In genomic region chr3:82011336-82011735, GRCh38 we compare ENCODE assay signal across 26 cellular contexts.
DNase-seq lines count a peak whose midpoint lies in the region; ATAC-seq, FAIRE-seq and TF ChIP-seq lines count a peak whose summit lies in the region.
"Had no signal": no experiment of that assay in that cellular context is flagged by ENCODE, and none has a peak within 500 bp of the region (broad histone marks: within the 10 kb centered on the region; RNA-seq: fewer than 3 reads in every experiment).

No MANE protein-coding gene starts in this region.

- ATAC-seq in activated CD4-positive, CD25-positive, alpha-beta regulatory T cell treated with anti-CD3 and anti-CD28 coated beads, Interleukin-2, amount 50 U/mL, for 24 hours = no peak
- ATAC-seq: GM12878 had no signal

- H3K27ac Mint-ChIP-seq in MCF 10A (ENCODE audit: low read depth, unreplicated experiment) = no peak overlapping the region
- H3K27ac Mint-ChIP-seq: CD14-positive monocyte; CD4-positive, alpha-beta memory T cell; CD4-positive, CD25-positive, alpha-beta regulatory T cell; CD8-positive, alpha-beta memory T cell had no signal

- no TSS peak for BruUV-seq in MCF 10A (replicated peaks; lab: Mats Ljungman, UMichigan)

- H3K9me3 ChIP-seq in breast epithelium = peaks cover 10 to 15% of the 10 kb centered on the region in 2 donors
- H3K9me3 ChIP-seq in adipocyte (ENCODE audit: control insufficient read depth, low read length) = peaks cover 10% of the 10 kb centered on the region
- H3K9me3 ChIP-seq in BE2C = no peaks in the 10 kb centered on the region

- CTCF ChIA-PET in MCF 10A (lab: Yijun Ruan, JAX) = interaction anchor here (0.6 kb wide), 1 partner anchor 249 kb away, joined by 5 read pairs; no protein-coding TSS in a partner anchor

- no peak overlapping the region for H3K4me3 Mint-ChIP-seq in MCF 10A (ENCODE audit: unreplicated experiment)
- H3K4me3 Mint-ChIP-seq: CD14-positive monocyte; CD4-positive, alpha-beta memory T cell; CD4-positive, CD25-positive, alpha-beta regulatory T cell; CD8-positive, alpha-beta memory T cell had no signal

- H3K9me3 Mint-ChIP-seq in MCF 10A (ENCODE audit: unreplicated experiment) = peaks cover 10% of the 10 kb centered on the region

- no peaks in the 10 kb centered on the region for H3K27me3 Mint-ChIP-seq in MCF 10A (ENCODE audit: insufficient read depth, unreplicated experiment)
- H3K27me3 Mint-ChIP-seq: CD4-positive, alpha-beta memory T cell; CD4-positive, CD25-positive, alpha-beta regulatory T cell; CD8-positive, alpha-beta memory T cell had no signal

- H3K4me1 ChIP-seq in breast epithelium (no peaks in the 10 kb centered on the region), adipocyte (ENCODE audit: control insufficient read depth, insufficient read depth, low read length) (peaks cover 5% of the 10 kb centered on the region), BE2C (no peaks in the 10 kb centered on the region)
- H3K4me1 ChIP-seq: BLaER1 treated with 17β-estradiol and CSF1 and Interleukin-3, amounts not matched to agents 10 nM and 100 nM had no signal

- TF ChIP-seq CTCF in MCF 10A (IDR thresholded peaks at IDR 0.05; ENCODE audit: unreplicated experiment) = no peak
- TF ChIP-seq CTCF in breast epithelium (IDR thresholded peaks at IDR 0.05) = no peak
- no peak for TF ChIP-seq CTCF in BE2C (IDR thresholded peaks at IDR 0.05; ENCODE audit: low read depth, low read length)

- H3K36me3 Mint-ChIP-seq in MCF 10A (ENCODE audit: insufficient read depth, unreplicated experiment) = no peaks in the 10 kb centered on the region
- H3K36me3 Mint-ChIP-seq: CD14-positive monocyte; CD4-positive, alpha-beta memory T cell; CD4-positive, CD25-positive, alpha-beta regulatory T cell had no signal

- DNase-seq in MCF 10A (ENCODE audit: unreplicated experiment) = peak; percentile 45
- DNase-seq in breast epithelium (ENCODE audit: low spot score in 2 of 2) = no peak
- DNase-seq in adipocyte (ENCODE audit: low read depth) = peak; percentile 60
- peak; percentile 51 for DNase-seq in fibroblast of gingiva (ENCODE audit: low read depth)
- no peak for DNase-seq in frontal cortex (ENCODE audit: low spot score in 2 of 2)
- no peak for DNase-seq in HuH-7.5 (ENCODE audit: low spot score)
- DNase-seq in BE2C = no peak
- DNase-seq: ACHN; CD4-positive, alpha-beta memory T cell; CD4-positive, CD25-positive, alpha-beta regulatory T cell; CD8-positive, alpha-beta memory T cell; COR-L47; DMS 273 treated with DMSO at 0.1 percent for 48 hours; DMS153; DMS53; DMS79; DND-41; EL; GDM1 had no signal

- no peaks in the 10 kb centered on the region for H3K36me3 ChIP-seq in breast epithelium
- no peaks in the 10 kb centered on the region for H3K36me3 ChIP-seq in adipocyte (ENCODE audit: control insufficient read depth, insufficient read depth, low read length, severe bottlenecking)
- no peaks in the 10 kb centered on the region for H3K36me3 ChIP-seq in BE2C
- H3K36me3 ChIP-seq: BLaER1 treated with 17β-estradiol and CSF1 and Interleukin-3, amounts not matched to agents 10 nM and 100 nM had no signal

- peak; percentile 3 for FAIRE-seq in frontal cortex (lab: Jason Lieb, UNC)
- FAIRE-seq: GM12878, GM12892, GM18507 had no signal

- H3K4me3 ChIP-seq in breast epithelium (no peak overlapping the region), adipocyte (ENCODE audit: low read length) (no peak overlapping the region), BE2C (ENCODE audit: low read depth, low read length) (no peak overlapping the region)
- H3K4me3 ChIP-seq: BLaER1 treated with 17β-estradiol and CSF1 and Interleukin-3, amounts not matched to agents 10 nM and 100 nM; GM12878 had no signal

- no peaks in the 10 kb centered on the region for H3K4me1 Mint-ChIP-seq in MCF 10A (ENCODE audit: insufficient read depth, unreplicated experiment)
- H3K4me1 Mint-ChIP-seq: CD14-positive monocyte; CD4-positive, alpha-beta memory T cell; CD4-positive, CD25-positive, alpha-beta regulatory T cell; CD8-positive, alpha-beta memory T cell had no signal

- intact Hi-C loops in MCF 10A (cut with micrococcal nuclease) = no loop called here
- intact Hi-C loops in breast epithelium (cut with DNase I; ENCODE audit: low total_unique reads) = no loop called here

- no peak overlapping the region for H3K9ac ChIP-seq in adipocyte (ENCODE audit: low read length)
- H3K9ac ChIP-seq: BLaER1 treated with 17β-estradiol and CSF1 and Interleukin-3, amounts not matched to agents 10 nM and 100 nM had no signal

- H3K27me3 ChIP-seq in breast epithelium = no peaks in the 10 kb centered on the region
- H3K27me3 ChIP-seq in adipocyte (replicated peaks; ENCODE audit: control insufficient read depth, insufficient read depth, low read length) = no peaks in the 10 kb centered on the region
- H3K27me3 ChIP-seq in BE2C = no peaks in the 10 kb centered on the region
- H3K27me3 ChIP-seq: BLaER1 treated with 17β-estradiol and CSF1 and Interleukin-3, amounts not matched to agents 10 nM and 100 nM had no signal

- TF ChIP-seq POLR2A in breast epithelium (IDR thresholded peaks at IDR 0.05) = no peak

- POLR2A ChIA-PET in MCF 10A (lab: Yijun Ruan, JAX) = no interaction called here

- no peak overlapping the region for H3K27ac ChIP-seq in breast epithelium
- H3K27ac ChIP-seq: 22Rv1; BLaER1 treated with 17β-estradiol and CSF1 and Interleukin-3, amounts not matched to agents 10 nM and 100 nM had no signal

Comparison
In these comparisons a context has a peak if more than half of its experiments do, and no peak if none do; other contexts are left out.
1. DNase-seq: peak in MCF 10A (single experiment), adipocyte (single experiment) and fibroblast of gingiva (single experiment); none in breast epithelium (0 of 2), frontal cortex (0 of 2), HuH-7.5 (single experiment) and BE2C (single experiment).